ENCODE assay signal across 2 cellular contexts in the genomic region with DNA sequence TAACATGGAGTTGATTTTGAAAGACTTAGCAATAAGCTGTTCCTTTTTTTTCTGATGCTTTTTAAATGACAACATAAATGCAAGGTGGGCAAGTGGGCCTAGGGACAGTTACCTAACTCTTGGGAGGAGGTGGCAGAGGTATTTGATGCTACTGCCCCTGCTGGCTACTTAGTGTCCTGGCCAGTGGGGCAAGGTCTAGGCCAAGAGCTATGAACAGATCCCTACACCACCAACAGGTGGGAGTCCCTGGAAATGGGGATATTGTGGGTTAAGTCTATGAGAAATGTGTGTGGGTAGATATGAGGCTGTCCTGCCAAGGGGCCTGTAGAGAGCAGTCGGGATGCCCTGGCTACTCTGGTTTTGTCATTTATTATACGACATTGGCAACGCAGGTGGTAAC.
TF ChIP-seq lines count a peak whose summit lies in the region.

No MANE protein-coding gene starts in this region.

TF ChIP-seq in HepG2, 621 proteins besides CTCF, POLR2A, EP300 and RAD21:
- no peak for TF ChIP-seq ZNF607 (CRISPR knock-in tag; IDR thresholded peaks at IDR 0.05; ENCODE audit: borderline replicate concordance)
- no peak for TF ChIP-seq MEIS2 (CRISPR knock-in tag; IDR thresholded peaks at IDR 0.05)

TF ChIP-seq in H1, 55 proteins besides CTCF, POLR2A, EP300 and RAD21:
- TF ChIP-seq, protein P1, sequence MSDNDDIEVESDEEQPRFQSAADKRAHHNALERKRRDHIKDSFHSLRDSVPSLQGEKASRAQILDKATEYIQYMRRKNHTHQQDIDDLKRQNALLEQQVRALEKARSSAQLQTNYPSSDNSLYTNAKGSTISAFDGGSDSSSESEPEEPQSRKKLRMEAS (IDR thresholded peaks at IDR 0.05): no peak
- no peak for TF ChIP-seq SP2 (IDR thresholded peaks at IDR 0.05; ENCODE audit: low read length)
- no peak for TF ChIP-seq EZH2 (IDR thresholded peaks at IDR 0.05; ENCODE audit: low read depth, low read length, severe bottlenecking)
- TF ChIP-seq TEAD4 (IDR thresholded peaks at IDR 0.05; ENCODE audit: low read depth, low read length): peak; percentile 33; the same call in 1 of the 2 replicates
- TF ChIP-seq BCL11A (IDR thresholded peaks at IDR 0.05; ENCODE audit: low read depth in 2 of 2, low read length in 2 of 2): no peak
- TF ChIP-seq HDAC6 (IDR thresholded peaks at IDR 0.05; ENCODE audit: low read depth, low read length): no peak
- no peak for TF ChIP-seq NANOG (IDR thresholded peaks at IDR 0.05; ENCODE audit: insufficient read depth, low read depth, low read length, poor library complexity, severe bottlenecking)
- TF ChIP-seq SIRT6 (IDR thresholded peaks at IDR 0.05; ENCODE audit: low read length): no peak
- no peak for TF ChIP-seq ASH2L (IDR thresholded peaks at IDR 0.05; ENCODE audit: low read length)
